8 cellular contexts compared by ENCODE assay signal in genomic region chrX:49155243-49155899, GRCh38. TPM values are rescaled to one million over a fixed set of nuclear protein-coding genes. Genes with fewer than 3 reads are reported as not detected.
A peak's percentile ranks its signal among the peaks of the same experiment; 100 is the strongest.
DNase-seq lines count a peak whose midpoint lies in the region; ATAC-seq and TF ChIP-seq lines count a peak whose summit lies in the region.

No MANE protein-coding gene starts in this region.

- peak overlapping the region; percentile 96 to 98 (median 97) for H3K27ac Mint-ChIP-seq in CD14-positive monocyte
- H3K27ac Mint-ChIP-seq in activated naive CD8-positive, alpha-beta T cell treated with anti-CD3 and anti-CD28 coated beads for 36 hours, result peak overlapping the region; percentile 96
- peak overlapping the region; percentile 99 for H3K27ac Mint-ChIP-seq in progenitor cell of endocrine pancreas

- H3K36me3 Mint-ChIP-seq in CD14-positive monocyte (no peaks in the 10 kb centered on the region), progenitor cell of endocrine pancreas (ENCODE audit: insufficient read depth) (peaks cover 6% of the 10 kb centered on the region)
- H3K36me3 Mint-ChIP-seq in activated naive CD8-positive, alpha-beta T cell treated with anti-CD3 and anti-CD28 coated beads for 36 hours, result peaks cover 3% of the 10 kb centered on the region

- intact Hi-C loops in CD14-positive monocyte (cut with micrococcal nuclease), result no loop called here
- intact Hi-C loops in Right ventricle myocardium superior (cut with DNase I), result no loop called here

- H3K9me3 Mint-ChIP-seq in CD14-positive monocyte (peaks cover 0 to 13% (median 8%) of the 10 kb centered on the region in 7 donors), progenitor cell of endocrine pancreas (ENCODE audit: low read depth) (peaks cover 11% of the 10 kb centered on the region)
- no peaks in the 10 kb centered on the region for H3K9me3 Mint-ChIP-seq in activated naive CD8-positive, alpha-beta T cell treated with anti-CD3 and anti-CD28 coated beads for 36 hours

- no peaks in the 10 kb centered on the region for H3K27me3 Mint-ChIP-seq in CD14-positive monocyte (ENCODE audit: low read depth in 3 of 3)
- H3K27me3 Mint-ChIP-seq in activated naive CD8-positive, alpha-beta T cell treated with anti-CD3 and anti-CD28 coated beads for 36 hours, result no peaks in the 10 kb centered on the region
- no peaks in the 10 kb centered on the region for H3K27me3 Mint-ChIP-seq in progenitor cell of endocrine pancreas

- peaks cover 17% of the 10 kb centered on the region for H3K4me1 Mint-ChIP-seq in CD14-positive monocyte
- peaks cover 9% of the 10 kb centered on the region for H3K4me1 Mint-ChIP-seq in activated naive CD8-positive, alpha-beta T cell treated with anti-CD3 and anti-CD28 coated beads for 36 hours
- H3K4me1 Mint-ChIP-seq in progenitor cell of endocrine pancreas (ENCODE audit: low read depth), result no peaks in the 10 kb centered on the region

- H3K4me3 Mint-ChIP-seq in CD14-positive monocyte, result peak overlapping the region; percentile 82 to 91
- H3K4me3 Mint-ChIP-seq in activated naive CD8-positive, alpha-beta T cell treated with anti-CD3 and anti-CD28 coated beads for 36 hours, result peak overlapping the region; percentile 88
- peak overlapping the region; percentile 80 for H3K4me3 Mint-ChIP-seq in progenitor cell of endocrine pancreas (ENCODE audit: low read depth)

- ATAC-seq in GM21529 (IDR thresholded peaks at IDR 0.05; ENCODE audit: unreplicated experiment) (peak; percentile 9), Right ventricle myocardium superior (ENCODE audit: poor library complexity) (peak; percentile 40), GM21619 (IDR thresholded peaks at IDR 0.05; ENCODE audit: unreplicated experiment) (no peak)

- DNase-seq in CD14-positive monocyte (ENCODE audit: low spot score) (no peak), NCI-H460 (ENCODE audit: extremely low read depth, low read depth) (peak; percentile 71), Right ventricle myocardium superior (no peak), progenitor cell of endocrine pancreas (ENCODE audit: low spot score, unreplicated experiment) (no peak), NCI-H2029 (lab: John Stamatoyannopoulos, UW) (no peak)
- peak; percentile 30 for DNase-seq in activated naive CD8-positive, alpha-beta T cell treated with anti-CD3 and anti-CD28 coated beads for 36 hours

- TF ChIP-seq CTCF in CD14-positive monocyte (IDR thresholded peaks at IDR 0.05) (no peak), progenitor cell of endocrine pancreas (IDR thresholded peaks at IDR 0.05; ENCODE audit: unreplicated experiment) (no peak)

RNA-seq across cellular contexts. Expression of gene MAGIX, which starts 7.2 kb away (rescaled TPM):
- polyA plus RNA-seq in CD14-positive monocyte, result 1 to 10 TPM; 1.1 to 2.0 TPM
- total RNA-seq in NCI-H460 (2014; rRNA removed; shearing (Covaris generic)), result 0.89 and 2.4 TPM in 2 replicates
- 7.1 and 7.7 TPM in 2 replicates for polyA plus RNA-seq in NCI-H460 (2014; cell fraction: nucleus; rRNA removed)
- total RNA-seq in activated naive CD8-positive, alpha-beta T cell treated with anti-CD3 and anti-CD28 coated beads for 36 hours, result under 1 TPM; 0.47 to 0.88 TPM
- total RNA-seq in Right ventricle myocardium superior (5.3 TPM), progenitor cell of endocrine pancreas (3.1 and 5.0 TPM in 2 replicates)

RNA-seq across cellular contexts. Expression of gene PLP2, which starts 16.3 kb away (rescaled TPM):
- polyA plus RNA-seq in CD14-positive monocyte, result 100 to 1,000 TPM; 280 to 374 TPM
- 238 and 249 TPM in 2 replicates for total RNA-seq in NCI-H460 (2014; rRNA removed; shearing (Covaris generic))
- polyA plus RNA-seq in NCI-H460 (2014; cell fraction: nucleus; rRNA removed), result 25.4 and 52.5 TPM in 2 replicates
- total RNA-seq in activated naive CD8-positive, alpha-beta T cell treated with anti-CD3 and anti-CD28 coated beads for 36 hours, result 10 to 100 TPM; 46.8 to 48.2 TPM
- total RNA-seq in Right ventricle myocardium superior (50.1 TPM), progenitor cell of endocrine pancreas (3.9 and 6.3 TPM in 2 replicates)

RNA-seq across cellular contexts. Expression of gene PRICKLE3, which starts 30.8 kb away (rescaled TPM):
- 1 to 10 TPM; 4.4 to 5.4 TPM for polyA plus RNA-seq in CD14-positive monocyte
- 11.0 and 13.3 TPM in 2 replicates for total RNA-seq in NCI-H460 (2014; rRNA removed; shearing (Covaris generic))
- 57.4 and 58.0 TPM in 2 replicates for polyA plus RNA-seq in NCI-H460 (2014; cell fraction: nucleus; rRNA removed)
- total RNA-seq in activated naive CD8-positive, alpha-beta T cell treated with anti-CD3 and anti-CD28 coated beads for 36 hours, result 10 to 100 TPM; 16.3 to 16.7 TPM
- total RNA-seq in Right ventricle myocardium superior (12.7 TPM), progenitor cell of endocrine pancreas (6.2 and 8.8 TPM in 2 replicates)

RNA-seq across cellular contexts. Expression of gene GPKOW, which starts 31.8 kb away (rescaled TPM):
- polyA plus RNA-seq in CD14-positive monocyte, result 10 to 100 TPM; 18.1 to 23.1 TPM
- 30.6 and 31.7 TPM in 2 replicates for total RNA-seq in NCI-H460 (2014; rRNA removed; shearing (Covaris generic))
- polyA plus RNA-seq in NCI-H460 (2014; cell fraction: nucleus; rRNA removed), result 26.0 and 28.3 TPM in 2 replicates
- total RNA-seq in activated naive CD8-positive, alpha-beta T cell treated with anti-CD3 and anti-CD28 coated beads for 36 hours, result 10 to 100 TPM; 19.9 to 20.0 TPM
- 17.8 TPM for total RNA-seq in Right ventricle myocardium superior
- 15.6 and 16.5 TPM in 2 replicates for total RNA-seq in progenitor cell of endocrine pancreas

RNA-seq across cellular contexts. Expression of gene SYP, which starts 44.6 kb away (rescaled TPM):
- under 1 TPM; 0.27 to 0.68 TPM for polyA plus RNA-seq in CD14-positive monocyte
- 0.89 and 0.92 TPM in 2 replicates for total RNA-seq in NCI-H460 (2014; rRNA removed; shearing (Covaris generic))
- 2.4 and 5.0 TPM in 2 replicates for polyA plus RNA-seq in NCI-H460 (2014; cell fraction: nucleus; rRNA removed)
- total RNA-seq in activated naive CD8-positive, alpha-beta T cell treated with anti-CD3 and anti-CD28 coated beads for 36 hours, result 1 to 10 TPM; 4.4 to 4.6 TPM
- total RNA-seq in Right ventricle myocardium superior (1.6 TPM), progenitor cell of endocrine pancreas (10.1 and 11.4 TPM in 2 replicates)

Comparison
In these comparisons a context has a peak if more than half of its experiments do, and no peak if none do; other contexts are left out.
1. DNase-seq: peak in NCI-H460 (single experiment) and activated naive CD8-positive, alpha-beta T cell treated with anti-CD3 and anti-CD28 coated beads for 36 hours (single experiment); none in CD14-positive monocyte (single experiment), Right ventricle myocardium superior (single experiment), progenitor cell of endocrine pancreas (single experiment) and NCI-H2029 (single experiment).
2. Peak in every context shown above with its lines, with median percentiles within 50 percentile points of each other: H3K27ac Mint-ChIP-seq and H3K4me3 Mint-ChIP-seq.